ENCODE assay signal across 19 cellular contexts in the genomic region with DNA sequence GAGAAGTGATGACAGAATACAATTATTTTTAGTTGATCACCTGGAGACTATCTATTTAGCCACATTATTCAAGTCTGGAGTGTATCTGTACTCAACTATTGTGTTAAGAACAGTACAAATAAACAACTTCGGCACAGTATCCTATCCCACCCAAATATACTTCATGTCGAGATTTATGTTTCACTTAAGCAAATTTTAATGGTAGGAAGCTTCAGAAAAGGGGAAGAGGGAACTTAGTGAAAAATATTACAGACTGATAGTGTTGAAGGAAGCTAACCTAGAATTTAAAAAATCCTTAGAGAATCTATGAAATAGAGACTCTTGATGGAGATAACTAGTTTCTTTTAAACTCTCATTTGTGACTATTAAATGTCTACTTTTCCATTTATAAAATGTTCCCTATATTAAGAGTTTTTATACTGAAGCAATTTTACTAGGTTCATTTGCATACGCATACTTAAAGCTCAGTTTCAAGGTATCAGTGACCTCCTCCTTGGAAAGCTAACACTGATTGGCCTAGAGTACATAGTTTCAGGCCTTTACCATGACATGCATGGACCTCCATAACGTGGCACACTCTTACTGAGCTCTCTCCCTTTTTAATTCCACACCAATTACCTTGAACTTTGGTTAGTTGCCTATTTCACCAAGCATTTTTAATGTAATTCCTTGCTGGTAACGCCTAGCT.
A peak's percentile ranks its signal among the peaks of the same experiment; 100 is the strongest.
DNase-seq lines count a peak whose midpoint lies in the region; ATAC-seq, FAIRE-seq and TF ChIP-seq lines count a peak whose summit lies in the region.
"Had no signal": no experiment of that assay in that cellular context is flagged by ENCODE, and none has a peak within 500 bp of the region (broad histone marks: within the 10 kb centered on the region; RNA-seq: fewer than 3 reads in every experiment).

No MANE protein-coding gene starts in this region.

- H3K27me3 Mint-ChIP-seq in activated T-helper 1 cell treated with anti-CD3 and anti-CD28 coated beads, Interleukin-12 subunit alpha, Interleukin-12 subunit beta, Interleukin-2, Interleukin-4 antibody, amounts not matched to agents 30 ng/mL and 10 ng/mL and 1 ng/mL, durations not matched to agents 14 hours and 24 hours and 36 hours (ENCODE audit: insufficient read depth): no peaks in the 10 kb centered on the region
- peaks cover 7 to 9% of the 10 kb centered on the region in 2 donors for H3K27me3 Mint-ChIP-seq in natural killer cell treated with Interleukin-12 subunit alpha and Interleukin-12 subunit beta and Interleukin-15 and Interleukin-18, amount 100 ng/mL, for 72 hours

- no peaks in the 10 kb centered on the region for H3F3A ChIP-seq in Loucy (ENCODE audit: low read depth)

- H3K4me3 Mint-ChIP-seq in activated T-helper 1 cell treated with anti-CD3 and anti-CD28 coated beads, Interleukin-12 subunit alpha, Interleukin-12 subunit beta, Interleukin-2, Interleukin-4 antibody, amounts not matched to agents 30 ng/mL and 10 ng/mL and 1 ng/mL, durations not matched to agents 14 hours and 24 hours and 36 hours: peak overlapping the region; percentile 25
- H3K4me3 Mint-ChIP-seq in natural killer cell treated with Interleukin-12 subunit alpha and Interleukin-12 subunit beta and Interleukin-15 and Interleukin-18, amount 100 ng/mL, for 72 hours: peak overlapping the region; percentile 68

- H3K9me2 ChIP-seq in Loucy (replicated peaks; ENCODE audit: low read depth, low read length): no peaks in the 10 kb centered on the region

- H3K4me3 ChIP-seq in Loucy (ENCODE audit: low read length, poor library complexity, severe bottlenecking): no peak overlapping the region
- H3K4me3 ChIP-seq: GM23248, Peyer's patch, SK-N-MC, testis had no signal

- peaks cover 46% of the 10 kb centered on the region for H3K4me1 ChIP-seq in Loucy (ENCODE audit: insufficient read depth, low read length, poor library complexity, severe bottlenecking)
- H3K4me1 ChIP-seq: BE2C, testis had no signal

- no peak overlapping the region for H2AFZ ChIP-seq in Loucy (ENCODE audit: low read length)
- H2AFZ ChIP-seq: GM23248 had no signal

- peak overlapping the region; percentile 25 for H3K4me2 ChIP-seq in Loucy (ENCODE audit: low read depth, low read length, poor library complexity, severe bottlenecking)

- peaks cover 20% of the 10 kb centered on the region for H3K36me3 Mint-ChIP-seq in activated T-helper 1 cell treated with anti-CD3 and anti-CD28 coated beads, Interleukin-12 subunit alpha, Interleukin-12 subunit beta, Interleukin-2, Interleukin-4 antibody, amounts not matched to agents 30 ng/mL and 10 ng/mL and 1 ng/mL, durations not matched to agents 14 hours and 24 hours and 36 hours (ENCODE audit: low read depth)
- H3K36me3 Mint-ChIP-seq in natural killer cell treated with Interleukin-12 subunit alpha and Interleukin-12 subunit beta and Interleukin-15 and Interleukin-18, amount 100 ng/mL, for 72 hours: peaks cover 4% of the 10 kb centered on the region

- peaks cover 6% of the 10 kb centered on the region; the same call in 1 of the 2 replicates for H3K9me3 ChIP-seq in Loucy (ENCODE audit: insufficient read depth, low read depth, low read length)
- H3K9me3 ChIP-seq: BE2C, Peyer's patch, testis had no signal

- H3K79me2 ChIP-seq in Loucy (ENCODE audit: insufficient read depth, low read length): no peaks in the 10 kb centered on the region

- no peaks in the 10 kb centered on the region for H4K20me1 ChIP-seq in Loucy (ENCODE audit: insufficient read depth, low read length, poor library complexity, severe bottlenecking)

- ATAC-seq in natural killer cell treated with Interleukin-12 subunit alpha and Interleukin-12 subunit beta and Interleukin-15 and Interleukin-18, amount 100 ng/mL, for 72 hours: no peak
- no peak for ATAC-seq in GM19395 (IDR thresholded peaks at IDR 0.05; ENCODE audit: unreplicated experiment)
- no peak for ATAC-seq in HG03108 (IDR thresholded peaks at IDR 0.05; ENCODE audit: unreplicated experiment)
- ATAC-seq: left cardiac atrium had no signal

- TF ChIP-seq CTCF in Loucy (conservative IDR thresholded peaks at IDR 0.05; ENCODE audit: low read length): no peak

- FAIRE-seq in GM19239 (lab: Jason Lieb, UNC): peak; percentile 66

- intact Hi-C loops in activated T-helper 1 cell treated with anti-CD3 and anti-CD28 coated beads, Interleukin-12 subunit alpha, Interleukin-12 subunit beta, Interleukin-2, Interleukin-4 antibody, amounts not matched to agents 30 ng/mL and 10 ng/mL and 1 ng/mL, durations not matched to agents 14 hours and 24 hours and 36 hours (cut with micrococcal nuclease): loop anchor here (2.0 kb wide), 1 partner anchor 17 kb away; no protein-coding TSS in a partner anchor

- H3K27me3 ChIP-seq in Loucy (ENCODE audit: insufficient read depth, low read length, poor library complexity, severe bottlenecking): no peaks in the 10 kb centered on the region
- H3K27me3 ChIP-seq: BE2C, Peyer's patch, testis had no signal

- H3K4me1 Mint-ChIP-seq in activated T-helper 1 cell treated with anti-CD3 and anti-CD28 coated beads, Interleukin-12 subunit alpha, Interleukin-12 subunit beta, Interleukin-2, Interleukin-4 antibody, amounts not matched to agents 30 ng/mL and 10 ng/mL and 1 ng/mL, durations not matched to agents 14 hours and 24 hours and 36 hours (ENCODE audit: low read depth): peaks cover 44% of the 10 kb centered on the region
- H3K4me1 Mint-ChIP-seq in natural killer cell treated with Interleukin-12 subunit alpha and Interleukin-12 subunit beta and Interleukin-15 and Interleukin-18, amount 100 ng/mL, for 72 hours (ENCODE audit: low read depth in 2 of 2): peaks cover 33 to 35% of the 10 kb centered on the region in 2 donors

- peaks cover 4% of the 10 kb centered on the region; the same call in 1 of the 2 replicates for H3K36me3 ChIP-seq in Loucy (ENCODE audit: insufficient read depth, low read length)
- H3K36me3 ChIP-seq: BE2C, brain microvascular endothelial cell, Peyer's patch had no signal

- DNase-seq in GM19239 (ENCODE audit: insufficient read length, low spot score) (no peak), HCEC 1CT (no peak)
- no peak for DNase-seq in activated T-helper 1 cell treated with anti-CD3 and anti-CD28 coated beads, Interleukin-12 subunit alpha, Interleukin-12 subunit beta, Interleukin-2, Interleukin-4 antibody, amounts not matched to agents 30 ng/mL and 10 ng/mL and 1 ng/mL, durations not matched to agents 14 hours and 24 hours and 36 hours (ENCODE audit: low spot score)
- DNase-seq in natural killer cell treated with Interleukin-12 subunit alpha and Interleukin-12 subunit beta and Interleukin-15 and Interleukin-18, amount 100 ng/mL, for 72 hours (ENCODE audit: low spot score): no peak
- DNase-seq: activated naive CD4-positive, alpha-beta T cell treated with anti-CD3 and anti-CD28 coated beads, Interleukin-2, amount 50 U/mL, for 16 hours; BE2C; brain microvascular endothelial cell; dermis blood vessel endothelial cell; foreskin melanocyte; GDM1; GM23248; left cardiac atrium; NCI-H69; Peyer's patch; testis had no signal

- H3K9ac ChIP-seq in Loucy (ENCODE audit: low read depth, low read length, poor library complexity, severe bottlenecking): no peak overlapping the region
- H3K9ac ChIP-seq: GM23248 had no signal

- H3K27ac Mint-ChIP-seq in activated T-helper 1 cell treated with anti-CD3 and anti-CD28 coated beads, Interleukin-12 subunit alpha, Interleukin-12 subunit beta, Interleukin-2, Interleukin-4 antibody, amounts not matched to agents 30 ng/mL and 10 ng/mL and 1 ng/mL, durations not matched to agents 14 hours and 24 hours and 36 hours: no peak overlapping the region
- peak overlapping the region; percentile 18 to 40 for H3K27ac Mint-ChIP-seq in natural killer cell treated with Interleukin-12 subunit alpha and Interleukin-12 subunit beta and Interleukin-15 and Interleukin-18, amount 100 ng/mL, for 72 hours

- H3K9me3 Mint-ChIP-seq in activated T-helper 1 cell treated with anti-CD3 and anti-CD28 coated beads, Interleukin-12 subunit alpha, Interleukin-12 subunit beta, Interleukin-2, Interleukin-4 antibody, amounts not matched to agents 30 ng/mL and 10 ng/mL and 1 ng/mL, durations not matched to agents 14 hours and 24 hours and 36 hours: no peaks in the 10 kb centered on the region
- no peaks in the 10 kb centered on the region for H3K9me3 Mint-ChIP-seq in natural killer cell treated with Interleukin-12 subunit alpha and Interleukin-12 subunit beta and Interleukin-15 and Interleukin-18, amount 100 ng/mL, for 72 hours
